27 cellular contexts compared by ENCODE assay signal in genomic region chr17:33515974-33516373, GRCh38.
"Had no signal": no experiment of that assay in that cellular context is flagged by ENCODE, and none has a peak within 500 bp of the region (broad histone marks: within the 10 kb centered on the region; RNA-seq: fewer than 3 reads in every experiment).

No MANE protein-coding gene starts in this region.

- H3K4me3 ChIP-seq: lower lobe of right lung, psoas muscle, right atrium auricular region, right lobe of liver, smooth muscle cell, stomach, thoracic aorta, tibial artery, vagina had no signal

- DNase-seq: hippocampal formation; kidney glomerular epithelial cell; left cardiac atrium; left ventricle myocardium superior; lower lobe of right lung; mammary epithelial cell; mesenchymal stem cell; naive thymus-derived CD8-positive, alpha-beta T cell; nucleus accumbens; psoas muscle; right lobe of liver; stimulated activated CD4-positive, alpha-beta T cell treated with anti-CD3 and anti-CD28 coated beads, Interleukin-1b, Interleukin-23, amount 100 ng/mL, for 48 hours; stimulated activated CD4-positive, alpha-beta T cell treated with anti-CD3 and anti-CD28 coated beads, Interleukin-4, amount 100 ng/mL, for 1 hour; stimulated activated naive B cell treated with anti-CD40 and anti-IgM and Interleukin-4, amounts not matched to agents 10 μg/mL and 1 μg/mL and 100 μg/mL, for 72 hours; stimulated activated naive CD8-positive, alpha-beta T cell treated with anti-CD3 and anti-CD28 coated beads, Interleukin-15, Interleukin-2, amounts not matched to agents 100 U/mL and 50 U/mL, for 24 hours; stomach; tibial artery had no signal

- H2AFZ ChIP-seq: parathyroid adenoma had no signal

- H3K4me3 Mint-ChIP-seq: naive thymus-derived CD8-positive, alpha-beta T cell; nephron; neural crest cell; stimulated activated naive B cell treated with anti-CD40 and anti-IgM and Interleukin-4, amounts not matched to agents 10 μg/mL and 1 μg/mL and 100 μg/mL, for 72 hours; type B pancreatic cell had no signal

- H3K27me3 Mint-ChIP-seq: stimulated activated naive B cell treated with anti-CD40 and anti-IgM and Interleukin-4, amounts not matched to agents 10 μg/mL and 1 μg/mL and 100 μg/mL, for 72 hours had no signal

- H3K36me3 ChIP-seq: lower lobe of right lung, right atrium auricular region, right lobe of liver, stomach, thoracic aorta, tibial artery, vagina had no signal

- ATAC-seq: left cardiac atrium; left lobe of liver; left ventricle myocardium superior; lower lobe of right lung; naive thymus-derived CD8-positive, alpha-beta T cell; psoas muscle; right lobe of liver; stimulated activated naive B cell treated with anti-CD40 and anti-IgM and Interleukin-4, amounts not matched to agents 10 μg/mL and 1 μg/mL and 100 μg/mL, for 72 hours; stimulated activated naive CD8-positive, alpha-beta T cell treated with anti-CD3 and anti-CD28 coated beads, Interleukin-15, Interleukin-2, amounts not matched to agents 100 U/mL and 50 U/mL, for 24 hours had no signal

- H3K9me3 ChIP-seq: lower lobe of right lung, psoas muscle, right atrium auricular region, right lobe of liver, stomach, thoracic aorta, tibial artery, vagina had no signal

- H3K9ac ChIP-seq: parathyroid adenoma had no signal

- H3K4me1 Mint-ChIP-seq: stimulated activated naive B cell treated with anti-CD40 and anti-IgM and Interleukin-4, amounts not matched to agents 10 μg/mL and 1 μg/mL and 100 μg/mL, for 72 hours had no signal

- H3K36me3 Mint-ChIP-seq: naive thymus-derived CD8-positive, alpha-beta T cell; stimulated activated naive B cell treated with anti-CD40 and anti-IgM and Interleukin-4, amounts not matched to agents 10 μg/mL and 1 μg/mL and 100 μg/mL, for 72 hours; type B pancreatic cell had no signal

- H3K27me3 ChIP-seq: right atrium auricular region, right lobe of liver, vagina had no signal

- H3K4me2 ChIP-seq: smooth muscle cell had no signal

- H3K27ac ChIP-seq: parathyroid adenoma, psoas muscle, right atrium auricular region, stomach, thoracic aorta, tibial artery, vagina had no signal

- H3K79me2 ChIP-seq: parathyroid adenoma had no signal

- H3K9me3 Mint-ChIP-seq: stimulated activated naive B cell treated with anti-CD40 and anti-IgM and Interleukin-4, amounts not matched to agents 10 μg/mL and 1 μg/mL and 100 μg/mL, for 72 hours had no signal

- H3K4me1 ChIP-seq: psoas muscle, right atrium auricular region, stomach, tibial artery, vagina had no signal

- FAIRE-seq: keratinocyte had no signal
